Comparison of ENCODE assay signal across 1 cellular context in genomic region chr2:61437170-61437569, GRCh38.
TF ChIP-seq lines count a peak whose summit lies in the region.

No MANE protein-coding gene starts in this region.

TF ChIP-seq in HepG2, 621 proteins besides CTCF, POLR2A, EP300 and RAD21:
- TF ChIP-seq ZNF562 (CRISPR knock-in tag; IDR thresholded peaks at IDR 0.05; ENCODE audit: borderline replicate concordance) (no peak), ZNF720 (CRISPR knock-in tag; IDR thresholded peaks at IDR 0.05) (no peak), ZNF382 (CRISPR knock-in tag; IDR thresholded peaks at IDR 0.05; ENCODE audit: borderline replicate concordance) (0 out of 2 replicates have a peak, but pooled peaks have one; percentile 80), ZNF589 (CRISPR knock-in tag; conservative IDR thresholded peaks at IDR 0.05) (no peak), SYNCRIP (IDR thresholded peaks at IDR 0.05; ENCODE audit: insufficient read depth, low read depth, low read length) (no peak)
